Comparison of ENCODE assay signal across 8 cellular contexts in the genomic region with DNA sequence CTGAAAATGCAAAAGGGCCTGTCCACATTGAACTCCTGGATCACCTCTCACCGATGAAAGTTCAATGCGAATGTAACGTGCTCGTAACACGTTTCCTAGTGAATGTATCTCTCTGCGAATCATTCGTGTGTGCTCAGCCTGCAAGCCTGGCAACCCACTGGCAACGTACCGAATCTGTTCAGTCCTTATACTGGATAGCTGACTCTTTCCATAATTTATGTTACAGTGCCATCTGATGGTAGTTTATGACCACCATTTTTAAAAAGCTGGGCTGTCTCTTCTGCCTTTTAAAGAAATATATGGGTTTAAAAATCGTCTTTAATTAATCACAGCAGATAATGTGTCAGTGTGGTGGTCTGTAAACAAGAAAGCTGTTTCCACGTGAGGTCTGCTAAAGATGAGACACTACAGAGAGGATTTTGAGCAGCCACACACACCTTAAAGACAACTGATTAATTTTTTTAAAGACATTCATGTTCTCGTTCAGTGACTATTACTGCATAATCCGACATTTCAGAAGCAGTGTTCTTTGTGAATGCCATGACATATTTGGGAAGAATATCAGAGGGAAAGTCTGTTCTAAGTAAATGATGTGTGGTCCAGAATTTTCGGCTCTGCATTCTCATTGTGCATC.
DNase-seq lines count a peak whose midpoint lies in the region; ATAC-seq and TF ChIP-seq lines count a peak whose summit lies in the region.

No MANE protein-coding gene starts in this region.

- 26 to 27% methylated on average over 14 of the region's 14 CpGs for WGBS in transverse colon (ENCODE audit: low coverage in 1 of 2), 2 donors

- no peak for TF ChIP-seq EP300 in transverse colon (IDR thresholded peaks at IDR 0.05; ENCODE audit: low read depth)

- no peak for TF ChIP-seq POLR2A in transverse colon (IDR thresholded peaks at IDR 0.05)

- H3K4me1 ChIP-seq in transverse colon = peaks cover 0 to 12% (median 6%) of the 10 kb centered on the region in 4 donors

- H3K27ac ChIP-seq in transverse colon = no peak overlapping the region

- intact Hi-C loops in transverse colon (cut with DNase I; ENCODE audit: low total_unique reads) = no loop called here

- in situ Hi-C loops in KBM-7 (cut with MboI; ENCODE audit: low pct_unique_long_range_greater_than_20kb, low sequenced_read_pairs) (loop anchor here (25.0 kb wide), 1 partner anchor 1116 kb away; no protein-coding TSS in a partner anchor), transverse colon (cut with MboI; ENCODE audit: low pct_ligation_motif_present in 1 of 4, low pct_unique_long_range_greater_than_20kb in 1 of 4, low sequenced_read_pairs in 3 of 4) (loop anchor here in 2 of 4 donors (10.0 to 25.0 kb wide), 3 partner anchors 1108 to 1591 kb away; no protein-coding TSS in a partner anchor)

- peak; percentile 55 to 69 for ATAC-seq in activated CD4-positive, CD25-positive, alpha-beta regulatory T cell treated with anti-CD3 and anti-CD28 coated beads, Interleukin-2, amount 50 U/mL, for 24 hours
- ATAC-seq in HG02885 (IDR thresholded peaks at IDR 0.05; ENCODE audit: poor library complexity, unreplicated experiment) = no peak

- H3K4me3 ChIP-seq in transverse colon = no peak overlapping the region

- no peaks in the 10 kb centered on the region for H3K27me3 ChIP-seq in transverse colon

- H3K36me3 ChIP-seq in transverse colon = no peaks in the 10 kb centered on the region

- DNase-seq in activated CD4-positive, CD25-positive, alpha-beta regulatory T cell treated with anti-CD3 and anti-CD28 coated beads, Interleukin-2, amount 50 U/mL, for 72 hours = no peak
- DNase-seq in KBM-7 = peak; percentile 65
- peak; percentile 70 for DNase-seq in RPMI7951 (ENCODE audit: low read depth)
- DNase-seq in dermis microvascular lymphatic vessel endothelial cell (ENCODE audit: low read depth in 2 of 2) = peak; percentile 78
- peak; percentile 74 to 88 for DNase-seq in lung microvascular endothelial cell (ENCODE audit: low read depth in 2 of 2)
- peak; percentile 37 for DNase-seq in transverse colon

- no peaks in the 10 kb centered on the region for H3K9me3 ChIP-seq in transverse colon

- TF ChIP-seq CTCF in transverse colon (IDR thresholded peaks at IDR 0.05) = peak; percentile 30 to 48 (median 45)
